ENCODE assay signal across 8 cellular contexts in genomic region chr17:28745052-28745776, GRCh38.
DNase-seq lines count a peak whose midpoint lies in the region; TF ChIP-seq lines count a peak whose summit lies in the region.

No MANE protein-coding gene starts in this region.

- H3K36me3 ChIP-seq in brain microvascular endothelial cell (replicated peaks), result peaks cover 40% of the 10 kb centered on the region

- in situ Hi-C loops in brain microvascular endothelial cell (cut with HindIII; ENCODE audit: low pct_ligation_motif_present, low sequenced_read_pairs), result no loop called here

- peak overlapping the region; percentile 98 for H3K4me3 ChIP-seq in GM12865 (ENCODE audit: low read depth, low read length)
- H3K4me3 ChIP-seq in brain microvascular endothelial cell (ENCODE audit: low read depth, low read length), result peak overlapping the region; percentile 85
- H3K4me3 ChIP-seq in iPS-18c (ENCODE audit: insufficient read depth, low read depth, low read length), result peak overlapping the region; percentile 74
- H3K4me3 ChIP-seq in skeletal muscle cell (ENCODE audit: low read depth, low read length), result peak overlapping the region; percentile 89

- no peaks in the 10 kb centered on the region for H3K9me3 ChIP-seq in iPS-18c (ENCODE audit: control insufficient read depth, insufficient read depth, low read length)

- TF ChIP-seq CTCF in 22Rv1 (IDR thresholded peaks at IDR 0.05) (no peak), GM12865 (IDR thresholded peaks at IDR 0.05; ENCODE audit: insufficient read depth, low read depth, low read length, missing control alignments) (no peak), brain microvascular endothelial cell (IDR thresholded peaks at IDR 0.05; ENCODE audit: low read depth, low read length, missing control alignments) (no peak)

- H3K27ac ChIP-seq in 22Rv1 (peak overlapping the region; percentile 96), brain microvascular endothelial cell (peak overlapping the region; percentile 92)

- peak; percentile 65 for DNase-seq in GM12865 (ENCODE audit: low read depth)
- peak; percentile 22 for DNase-seq in NCI-H774 (lab: John Stamatoyannopoulos, UW)
- no peak for DNase-seq in brain microvascular endothelial cell
- peak; percentile 11 for DNase-seq in skeletal muscle cell (ENCODE audit: low read depth)
- DNase-seq in germinal center (ENCODE audit: low spot score), result no peak
- DNase-seq in GM19238 (ENCODE audit: insufficient read length, low spot score), result no peak

- no peaks in the 10 kb centered on the region for H3K27me3 ChIP-seq in brain microvascular endothelial cell (replicated peaks)

Comparison
In these comparisons a context has a peak if more than half of its experiments do, and no peak if none do; other contexts are left out.
1. DNase-seq: peak in GM12865 (single experiment), NCI-H774 (single experiment) and skeletal muscle cell (single experiment); none in brain microvascular endothelial cell (single experiment), germinal center (single experiment) and GM19238 (single experiment).
2. Peak in every context shown above with its lines, with median percentiles within 50 percentile points of each other: H3K4me3 ChIP-seq.